In genomic region chr15:74434260-74434915, GRCh38 we compare ENCODE assay signal across 8 cellular contexts. TPM values are rescaled to one million over a fixed set of nuclear protein-coding genes. Genes with fewer than 3 reads are reported as not detected.
DNase-seq lines count a peak whose midpoint lies in the region; ATAC-seq and TF ChIP-seq lines count a peak whose summit lies in the region.

No MANE protein-coding gene starts in this region.

- intact Hi-C loops in CD4-positive, alpha-beta memory T cell (cut with micrococcal nuclease), result loop anchor here (1.0 kb wide), 1 partner anchor 52 kb away; no protein-coding TSS in a partner anchor
- intact Hi-C loops in IMR-90 (cut with micrococcal nuclease), result loop anchor here (2.0 kb wide), 1 partner anchor 28 kb away; no protein-coding TSS in a partner anchor
- intact Hi-C loops in dendritic cell treated with granulocyte-macrophage colony-stimulating factor and Interleukin-4, amounts not matched to agents 40 ng/mL and 50 ng/mL, for 4 days (cut with micrococcal nuclease), result no loop called here
- intact Hi-C loops in natural killer cell (cut with micrococcal nuclease), result no loop called here
- intact Hi-C loops in left colon (cut with DNase I, micrococcal nuclease), result no loop called here

- no CpG with 5 or more reads among the region's 12 CpGs for WGBS in IMR-90 (ENCODE audit: extremely low coverage in 2 of 2, insufficient read length in 1 of 2), 2 experiments

- H3K79me1 ChIP-seq in IMR-90 (ENCODE audit: low read depth in 1 of 2, low read length in 2 of 2), result peaks cover 3 to 46% of the 10 kb centered on the region in 2 experiments; a peak in 3 of 4 replicates

- no peak for TF ChIP-seq CTCF in IMR-90 (conservative IDR thresholded peaks at IDR 0.05; ENCODE audit: low read depth, low read length)
- no peak for TF ChIP-seq CTCF in natural killer cell (IDR thresholded peaks at IDR 0.05)

- no peaks in the 10 kb centered on the region for H3K9me3 ChIP-seq in CD4-positive, alpha-beta memory T cell (ENCODE audit: control insufficient read depth in 1 of 2, low read length in 2 of 2)
- H3K9me3 ChIP-seq in IMR-90 (ENCODE audit: control insufficient read depth, insufficient read depth, low read length), result no peaks in the 10 kb centered on the region

- CTCF ChIA-PET in CD4-positive, alpha-beta memory T cell (lab: Charles Lee; ENCODE audit: partially characterized antibody), result interaction anchor here (26.0 kb wide), 1 partner anchor 55 kb away, joined by 550 read pairs; no protein-coding TSS in a partner anchor
- CTCF ChIA-PET in IMR-90 (lab: Yijun Ruan, JAX), result interaction anchor here (0.7 kb wide), 1 partner anchor 52 kb away, joined by 3 read pairs; no protein-coding TSS in a partner anchor

- H3K4me3 Mint-ChIP-seq in CD4-positive, alpha-beta memory T cell, result peak overlapping the region; percentile 66 to 91 (median 81)
- H3K4me3 Mint-ChIP-seq in dendritic cell treated with granulocyte-macrophage colony-stimulating factor and Interleukin-4, amounts not matched to agents 40 ng/mL and 50 ng/mL, for 4 days, result peak overlapping the region; percentile 57
- H3K4me3 Mint-ChIP-seq in natural killer cell, result peak overlapping the region; percentile 88

- peak overlapping the region; percentile 87 for H4K91ac ChIP-seq in IMR-90 (ENCODE audit: insufficient read depth, low read depth, low read length)

- no peak overlapping the region for H3K56ac ChIP-seq in IMR-90 (ENCODE audit: extremely low read depth, insufficient read depth, low read length)

- peak overlapping the region; percentile 91 for H2AK9ac ChIP-seq in IMR-90 (replicated peaks; ENCODE audit: low read depth, low read length, poor library complexity)

- H3K4ac ChIP-seq in IMR-90 (ENCODE audit: low read depth, low read length), result peak overlapping the region; percentile 96

- H4K20me1 ChIP-seq in IMR-90 (ENCODE audit: insufficient read depth, low read length), result peaks cover 28% of the 10 kb centered on the region

- no TSS peak for BruUV-seq in IMR-90 (replicated peaks; lab: Mats Ljungman, UMichigan)

- peak overlapping the region; percentile 39 for H3K9ac ChIP-seq in IMR-90 (ENCODE audit: low read depth, low read length)

- H3K4me3 ChIP-seq in CD4-positive, alpha-beta memory T cell (ENCODE audit: low read length in 2 of 2), result peak overlapping the region; percentile 52 to 62
- H3K4me3 ChIP-seq in IMR-90 (ENCODE audit: insufficient read depth, low read depth, low read length), result peak overlapping the region; percentile 39

- peak overlapping the region; percentile 96 for H2AFZ ChIP-seq in IMR-90 (replicated peaks; ENCODE audit: low read length, poor library complexity)

- no peak for TF ChIP-seq POLR2A in IMR-90 (IDR thresholded peaks at IDR 0.05; ENCODE audit: low read depth, low read length)

- H3K36me3 Mint-ChIP-seq in CD4-positive, alpha-beta memory T cell, result no peaks in the 10 kb centered on the region
- peaks cover 6% of the 10 kb centered on the region for H3K36me3 Mint-ChIP-seq in dendritic cell treated with granulocyte-macrophage colony-stimulating factor and Interleukin-4, amounts not matched to agents 40 ng/mL and 50 ng/mL, for 4 days (ENCODE audit: low read depth)
- H3K36me3 Mint-ChIP-seq in natural killer cell, result no peaks in the 10 kb centered on the region

- peak overlapping the region; percentile 70 for H3K4me2 ChIP-seq in IMR-90 (ENCODE audit: low read depth, low read length)

- H3K27me3 ChIP-seq in CD4-positive, alpha-beta memory T cell (ENCODE audit: insufficient read depth, low read length), result no peaks in the 10 kb centered on the region
- no peaks in the 10 kb centered on the region for H3K27me3 ChIP-seq in IMR-90 (ENCODE audit: control insufficient read depth, insufficient read depth, low read length)

- peak overlapping the region; percentile 76 to 97 for H4K8ac ChIP-seq in IMR-90 (ENCODE audit: low read depth in 2 of 2, low read length in 2 of 2)

- peaks cover 2 to 3% of the 10 kb centered on the region in 2 donors for H3K27me3 Mint-ChIP-seq in CD4-positive, alpha-beta memory T cell
- H3K27me3 Mint-ChIP-seq in dendritic cell treated with granulocyte-macrophage colony-stimulating factor and Interleukin-4, amounts not matched to agents 40 ng/mL and 50 ng/mL, for 4 days, result peaks cover 31% of the 10 kb centered on the region
- no peaks in the 10 kb centered on the region for H3K27me3 Mint-ChIP-seq in natural killer cell (ENCODE audit: low read depth in 2 of 2)

- H3K9me3 Mint-ChIP-seq in CD4-positive, alpha-beta memory T cell, result no peaks in the 10 kb centered on the region
- no peaks in the 10 kb centered on the region for H3K9me3 Mint-ChIP-seq in dendritic cell treated with granulocyte-macrophage colony-stimulating factor and Interleukin-4, amounts not matched to agents 40 ng/mL and 50 ng/mL, for 4 days
- H3K9me3 Mint-ChIP-seq in natural killer cell, result no peaks in the 10 kb centered on the region

- peak overlapping the region; percentile 55 for H2BK5ac ChIP-seq in IMR-90 (ENCODE audit: low read depth, low read length, poor library complexity, severe bottlenecking)

- H3K9me1 ChIP-seq in IMR-90 (ENCODE audit: insufficient read depth, low read length), result peaks cover 21% of the 10 kb centered on the region

- in situ Hi-C loops in IMR-90 (cut with MboI; ENCODE audit: low sequenced_read_pairs), result no loop called here

- H3K36me3 ChIP-seq in CD4-positive, alpha-beta memory T cell (ENCODE audit: insufficient read depth, low read length), result no peaks in the 10 kb centered on the region
- no peaks in the 10 kb centered on the region for H3K36me3 ChIP-seq in IMR-90 (ENCODE audit: control insufficient read depth, insufficient read depth, low read length)

- peak overlapping the region; percentile 57; the same call in 1 of the 3 replicates for H2BK15ac ChIP-seq in IMR-90 (ENCODE audit: low read depth, low read length)

- dilution Hi-C loops in IMR-90 (cut with HindIII; ENCODE audit: low sequenced_read_pairs, unreplicated experiment), result no loop called here

- peak overlapping the region; percentile 60 for H4K5ac ChIP-seq in IMR-90 (ENCODE audit: low read depth, low read length)

- no peak for DNase-seq in CD4-positive, alpha-beta memory T cell
- DNase-seq in IMR-90 (peak; percentile 15), natural killer cell (no peak), left colon (no peak), DMS153 (lab: John Stamatoyannopoulos, UW) (no peak)

- H3K4me1 ChIP-seq in CD4-positive, alpha-beta memory T cell (ENCODE audit: insufficient read depth, low read length), result peaks cover 17% of the 10 kb centered on the region
- H3K4me1 ChIP-seq in IMR-90 (ENCODE audit: control insufficient read depth, insufficient read depth, low read length), result peaks cover 18% of the 10 kb centered on the region

- TF ChIP-seq RAD21 in IMR-90 (IDR thresholded peaks at IDR 0.05; ENCODE audit: low read length), result no peak

- H3K14ac ChIP-seq in IMR-90 (replicated peaks; ENCODE audit: low read depth, low read length), result peak overlapping the region; percentile 93

- peak overlapping the region; percentile 43 for H3K18ac ChIP-seq in IMR-90 (ENCODE audit: low read depth, low read length)

- peak overlapping the region; percentile 99 for H2AK5ac ChIP-seq in IMR-90 (ENCODE audit: low read depth, low read length)

- peak overlapping the region; percentile 98 for H3K23ac ChIP-seq in IMR-90 (ENCODE audit: low read depth, low read length)

- peak overlapping the region; percentile 73 for H2BK120ac ChIP-seq in IMR-90 (ENCODE audit: low read depth, low read length)

- peak overlapping the region in 4 of 7 donors; percentile 19 to 70 (median 53) for H3K27ac Mint-ChIP-seq in CD4-positive, alpha-beta memory T cell
- H3K27ac Mint-ChIP-seq in dendritic cell treated with granulocyte-macrophage colony-stimulating factor and Interleukin-4, amounts not matched to agents 40 ng/mL and 50 ng/mL, for 4 days, result peak overlapping the region; percentile 83
- peak overlapping the region; percentile 60 to 76 for H3K27ac Mint-ChIP-seq in natural killer cell

- ATAC-seq in IMR-90 (ENCODE audit: low read depth) (peak; percentile 6), natural killer cell (no peak), HG03439 (IDR thresholded peaks at IDR 0.05; ENCODE audit: unreplicated experiment) (no peak), left colon (no peak), HG02588 (IDR thresholded peaks at IDR 0.05; ENCODE audit: unreplicated experiment) (no peak)

- peak overlapping the region; percentile 39; the same call in 1 of the 2 replicates for H2BK20ac ChIP-seq in IMR-90 (ENCODE audit: low read depth, low read length)

- no peak overlapping the region for H3K27ac ChIP-seq in CD4-positive, alpha-beta memory T cell (ENCODE audit: low read depth, low read length)
- H3K27ac ChIP-seq in IMR-90 (ENCODE audit: insufficient read depth, low read length), result peak overlapping the region; percentile 27

- H3K4me1 Mint-ChIP-seq in CD4-positive, alpha-beta memory T cell, result peaks cover 6 to 35% (median 17%) of the 10 kb centered on the region in 4 donors
- H3K4me1 Mint-ChIP-seq in dendritic cell treated with granulocyte-macrophage colony-stimulating factor and Interleukin-4, amounts not matched to agents 40 ng/mL and 50 ng/mL, for 4 days (ENCODE audit: low read depth), result peaks cover 60% of the 10 kb centered on the region
- peaks cover 18 to 47% of the 10 kb centered on the region in 2 donors for H3K4me1 Mint-ChIP-seq in natural killer cell

- POLR2A ChIA-PET in CD4-positive, alpha-beta memory T cell (lab: Charles Lee; ENCODE audit: partially characterized antibody), result interaction anchor here (0.6 to 2.5 kb wide), 7 partner anchors 25 to 60 kb away, joined by 3 to 6 read pairs (median 3); no protein-coding TSS in a partner anchor
- POLR2A ChIA-PET in IMR-90 (lab: Charles Lee; ENCODE audit: unreplicated experiment), result interaction anchor here (0.6 kb wide), 1 partner anchor 491 kb away, joined by 3 read pairs; no protein-coding TSS in a partner anchor

TF ChIP-seq in IMR-90, 13 proteins besides CTCF, POLR2A, EP300 and RAD21 (continues in another document):
- TF ChIP-seq BHLHE40 (IDR thresholded peaks at IDR 0.05; ENCODE audit: low read depth, low read length) (no peak), CEBPB (IDR thresholded peaks at IDR 0.05; ENCODE audit: low read depth, low read length) (no peak)

RNA-seq across cellular contexts. Expression of gene SEMA7A, which starts 0.6 kb away (rescaled TPM):
- total RNA-seq in CD4-positive, alpha-beta memory T cell, result 1 to 10 TPM; 1.2 to 1.9 TPM
- polyA plus RNA-seq in CD4-positive, alpha-beta memory T cell, result under 1 TPM in 1 of 2 donors, not detected in 1; 0.10 TPM
- total RNA-seq in IMR-90 (2012; rRNA removed), result 27.8 and 30.5 TPM in 2 replicates
- polyA plus RNA-seq in IMR-90 (2012; rRNA removed), result 87.3 and 88.1 TPM in 2 replicates
- 46.2 and 68.0 TPM in 2 replicates for polyA plus RNA-seq in IMR-90 (2012; cell fraction: cytosol; rRNA removed)
- 57.3 and 104 TPM in 2 replicates for polyA plus RNA-seq in IMR-90 (2012; cell fraction: nucleus; rRNA removed; ENCODE audit: low replicate concordance)
- 10 to 100 TPM in 1 of 3 donors, 1 to 10 TPM in 2; 4.7 to 46.2 (median 9.0) TPM for total RNA-seq in natural killer cell
- 1 to 10 TPM in 1 of 2 donors, under 1 TPM in 1; 0.79 to 1.7 TPM for total RNA-seq in left colon

RNA-seq across cellular contexts. Expression of gene UBL7, which starts 26.6 kb away (rescaled TPM):
- 10 to 100 TPM; 36.4 to 42.4 TPM for total RNA-seq in CD4-positive, alpha-beta memory T cell
- 10 to 100 TPM; 90.5 to 96.5 TPM for polyA plus RNA-seq in CD4-positive, alpha-beta memory T cell
- total RNA-seq in IMR-90 (2012; rRNA removed), result 57.8 and 68.1 TPM in 2 replicates
- polyA plus RNA-seq in IMR-90 (2012; rRNA removed), result 78.4 and 80.1 TPM in 2 replicates
- polyA plus RNA-seq in IMR-90 (2012; cell fraction: cytosol; rRNA removed), result 64.2 and 85.0 TPM in 2 replicates
- 21.3 and 32.0 TPM in 2 replicates for polyA plus RNA-seq in IMR-90 (2012; cell fraction: nucleus; rRNA removed; ENCODE audit: low replicate concordance)
- total RNA-seq in natural killer cell, result 10 to 100 TPM; 25.1 to 38.7 (median 29.0) TPM
- total RNA-seq in left colon, result 10 to 100 TPM; 25.5 to 33.7 TPM

Comparison
In these comparisons a context has a peak if more than half of its experiments do, and no peak if none do; other contexts are left out.
1. intact Hi-C loops: an anchor here in CD4-positive, alpha-beta memory T cell (1.0 kb wide) and IMR-90 (2.0 kb wide); none called in dendritic cell treated with granulocyte-macrophage colony-stimulating factor and Interleukin-4, amounts not matched to agents 40 ng/mL and 50 ng/mL, for 4 days, natural killer cell and left colon.